1 cellular context compared by ENCODE assay signal in genomic region chr1:93636712-93637111, GRCh38.
TF ChIP-seq lines count a peak whose summit lies in the region.

No MANE protein-coding gene starts in this region.

TF ChIP-seq in GM23338, 12 proteins besides CTCF, POLR2A, EP300 and RAD21 (continued from another document):
- TF ChIP-seq, protein P1, sequence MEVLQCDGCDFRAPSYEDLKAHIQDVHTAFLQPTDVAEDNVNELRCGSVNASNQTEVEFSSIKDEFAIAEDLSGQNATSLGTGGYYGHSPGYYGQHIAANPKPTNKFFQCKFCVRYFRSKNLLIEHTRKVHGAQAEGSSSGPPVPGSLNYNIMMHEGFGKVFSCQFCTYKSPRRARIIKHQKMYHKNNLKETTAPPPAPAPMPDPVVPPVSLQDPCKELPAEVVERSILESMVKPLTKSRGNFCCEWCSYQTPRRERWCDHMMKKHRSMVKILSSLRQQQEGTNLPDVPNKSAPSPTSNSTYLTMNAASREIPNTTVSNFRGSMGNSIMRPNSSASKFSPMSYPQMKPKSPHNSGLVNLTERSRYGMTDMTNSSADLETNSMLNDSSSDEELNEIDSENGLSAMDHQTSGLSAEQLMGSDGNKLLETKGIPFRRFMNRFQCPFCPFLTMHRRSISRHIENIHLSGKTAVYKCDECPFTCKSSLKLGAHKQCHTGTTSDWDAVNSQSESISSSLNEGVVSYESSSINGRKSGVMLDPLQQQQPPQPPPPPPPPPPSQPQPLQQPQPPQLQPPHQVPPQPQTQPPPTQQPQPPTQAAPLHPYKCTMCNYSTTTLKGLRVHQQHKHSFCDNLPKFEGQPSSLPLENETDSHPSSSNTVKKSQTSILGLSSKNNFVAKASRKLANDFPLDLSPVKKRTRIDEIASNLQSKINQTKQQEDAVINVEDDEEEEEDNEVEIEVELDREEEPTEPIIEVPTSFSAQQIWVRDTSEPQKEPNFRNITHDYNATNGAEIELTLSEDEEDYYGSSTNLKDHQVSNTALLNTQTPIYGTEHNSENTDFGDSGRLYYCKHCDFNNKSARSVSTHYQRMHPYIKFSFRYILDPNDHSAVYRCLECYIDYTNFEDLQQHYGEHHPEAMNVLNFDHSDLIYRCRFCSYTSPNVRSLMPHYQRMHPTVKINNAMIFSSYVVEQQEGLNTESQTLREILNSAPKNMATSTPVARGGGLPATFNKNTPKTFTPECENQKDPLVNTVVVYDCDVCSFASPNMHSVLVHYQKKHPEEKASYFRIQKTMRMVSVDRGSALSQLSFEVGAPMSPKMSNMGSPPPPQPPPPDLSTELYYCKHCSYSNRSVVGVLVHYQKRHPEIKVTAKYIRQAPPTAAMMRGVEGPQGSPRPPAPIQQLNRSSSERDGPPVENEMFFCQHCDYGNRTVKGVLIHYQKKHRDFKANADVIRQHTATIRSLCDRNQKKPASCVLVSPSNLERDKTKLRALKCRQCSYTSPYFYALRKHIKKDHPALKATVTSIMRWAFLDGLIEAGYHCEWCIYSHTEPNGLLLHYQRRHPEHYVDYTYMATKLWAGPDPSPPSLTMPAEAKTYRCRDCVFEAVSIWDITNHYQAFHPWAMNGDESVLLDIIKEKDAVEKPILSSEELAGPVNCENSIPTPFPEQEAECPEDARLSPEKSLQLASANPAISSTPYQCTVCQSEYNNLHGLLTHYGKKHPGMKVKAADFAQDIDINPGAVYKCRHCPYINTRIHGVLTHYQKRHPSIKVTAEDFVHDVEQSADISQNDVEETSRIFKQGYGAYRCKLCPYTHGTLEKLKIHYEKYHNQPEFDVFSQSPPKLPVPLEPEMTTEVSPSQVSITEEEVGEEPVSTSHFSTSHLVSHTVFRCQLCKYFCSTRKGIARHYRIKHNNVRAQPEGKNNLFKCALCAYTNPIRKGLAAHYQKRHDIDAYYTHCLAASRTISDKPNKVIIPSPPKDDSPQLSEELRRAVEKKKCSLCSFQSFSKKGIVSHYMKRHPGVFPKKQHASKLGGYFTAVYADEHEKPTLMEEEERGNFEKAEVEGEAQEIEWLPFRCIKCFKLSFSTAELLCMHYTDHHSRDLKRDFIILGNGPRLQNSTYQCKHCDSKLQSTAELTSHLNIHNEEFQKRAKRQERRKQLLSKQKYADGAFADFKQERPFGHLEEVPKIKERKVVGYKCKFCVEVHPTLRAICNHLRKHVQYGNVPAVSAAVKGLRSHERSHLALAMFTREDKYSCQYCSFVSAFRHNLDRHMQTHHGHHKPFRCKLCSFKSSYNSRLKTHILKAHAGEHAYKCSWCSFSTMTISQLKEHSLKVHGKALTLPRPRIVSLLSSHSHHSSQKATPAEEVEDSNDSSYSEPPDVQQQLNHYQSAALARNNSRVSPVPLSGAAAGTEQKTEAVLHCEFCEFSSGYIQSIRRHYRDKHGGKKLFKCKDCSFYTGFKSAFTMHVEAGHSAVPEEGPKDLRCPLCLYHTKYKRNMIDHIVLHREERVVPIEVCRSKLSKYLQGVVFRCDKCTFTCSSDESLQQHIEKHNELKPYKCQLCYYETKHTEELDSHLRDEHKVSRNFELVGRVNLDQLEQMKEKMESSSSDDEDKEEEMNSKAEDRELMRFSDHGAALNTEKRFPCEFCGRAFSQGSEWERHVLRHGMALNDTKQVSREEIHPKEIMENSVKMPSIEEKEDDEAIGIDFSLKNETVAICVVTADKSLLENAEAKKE (CRISPR knock-in tag; IDR thresholded peaks at IDR 0.05), result no peak
- TF ChIP-seq EZH2phosphoT487 (IDR thresholded peaks at IDR 0.05; ENCODE audit: unreplicated experiment) (no peak), EZH2 (IDR thresholded peaks at IDR 0.05; ENCODE audit: low read depth, unreplicated experiment) (no peak), STAT1 (IDR thresholded peaks at IDR 0.05; ENCODE audit: unreplicated experiment) (no peak), ZNF331 (CRISPR knock-in tag; IDR thresholded peaks at IDR 0.05; ENCODE audit: low read depth) (no peak), REST (IDR thresholded peaks at IDR 0.05; ENCODE audit: unreplicated experiment) (no peak), CREB1 (CRISPR knock-in tag; IDR thresholded peaks at IDR 0.05; ENCODE audit: low read depth) (no peak)
